In genomic region chr7:42991913-42992576, GRCh38 we compare ENCODE assay signal across 3 cellular contexts.
TF ChIP-seq lines count a peak whose summit lies in the region.

No MANE protein-coding gene starts in this region.

TF ChIP-seq in A549, 52 proteins besides CTCF, POLR2A, EP300 and RAD21:
- TF ChIP-seq, protein P1, sequence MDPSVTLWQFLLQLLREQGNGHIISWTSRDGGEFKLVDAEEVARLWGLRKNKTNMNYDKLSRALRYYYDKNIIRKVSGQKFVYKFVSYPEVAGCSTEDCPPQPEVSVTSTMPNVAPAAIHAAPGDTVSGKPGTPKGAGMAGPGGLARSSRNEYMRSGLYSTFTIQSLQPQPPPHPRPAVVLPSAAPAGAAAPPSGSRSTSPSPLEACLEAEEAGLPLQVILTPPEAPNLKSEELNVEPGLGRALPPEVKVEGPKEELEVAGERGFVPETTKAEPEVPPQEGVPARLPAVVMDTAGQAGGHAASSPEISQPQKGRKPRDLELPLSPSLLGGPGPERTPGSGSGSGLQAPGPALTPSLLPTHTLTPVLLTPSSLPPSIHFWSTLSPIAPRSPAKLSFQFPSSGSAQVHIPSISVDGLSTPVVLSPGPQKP (IDR thresholded peaks at IDR 0.05; ENCODE audit: low read depth, low read length): no peak
- no peak for TF ChIP-seq CHD2 (IDR thresholded peaks at IDR 0.05; ENCODE audit: low read length, partially characterized antibody)
- TF ChIP-seq, protein P2, sequence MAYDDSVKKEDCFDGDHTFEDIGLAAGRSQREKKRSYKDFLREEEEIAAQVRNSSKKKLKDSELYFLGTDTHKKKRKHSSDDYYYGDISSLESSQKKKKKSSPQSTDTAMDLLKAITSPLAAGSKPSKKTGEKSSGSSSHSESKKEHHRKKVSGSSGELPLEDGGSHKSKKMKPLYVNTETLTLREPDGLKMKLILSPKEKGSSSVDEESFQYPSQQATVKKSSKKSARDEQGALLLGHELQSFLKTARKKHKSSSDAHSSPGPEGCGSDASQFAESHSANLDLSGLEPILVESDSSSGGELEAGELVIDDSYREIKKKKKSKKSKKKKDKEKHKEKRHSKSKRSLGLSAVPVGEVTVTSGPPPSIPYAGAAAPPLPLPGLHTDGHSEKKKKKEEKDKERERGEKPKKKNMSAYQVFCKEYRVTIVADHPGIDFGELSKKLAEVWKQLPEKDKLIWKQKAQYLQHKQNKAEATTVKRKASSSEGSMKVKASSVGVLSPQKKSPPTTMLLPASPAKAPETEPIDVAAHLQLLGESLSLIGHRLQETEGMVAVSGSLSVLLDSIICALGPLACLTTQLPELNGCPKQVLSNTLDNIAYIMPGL (CRISPR knock-in tag; IDR thresholded peaks at IDR 0.05; ENCODE audit: borderline replicate concordance): no peak
- no peak for TF ChIP-seq TFCP2L1 (CRISPR knock-in tag; IDR thresholded peaks at IDR 0.05)
- no peak for TF ChIP-seq FOSL2 (IDR thresholded peaks at IDR 0.05)
- TF ChIP-seq FOSL2 (CRISPR knock-in tag; IDR thresholded peaks at IDR 0.05): no peak
- no peak for TF ChIP-seq ESRRA (IDR thresholded peaks at IDR 0.05; ENCODE audit: borderline replicate concordance, low read length)
- no peak for TF ChIP-seq HOXB5 (CRISPR knock-in tag; IDR thresholded peaks at IDR 0.05)
- no peak for TF ChIP-seq KDM1A (IDR thresholded peaks at IDR 0.05; ENCODE audit: low read depth)
- TF ChIP-seq HDAC2 (IDR thresholded peaks at IDR 0.05): no peak
- TF ChIP-seq CEBPB (IDR thresholded peaks at IDR 0.05): no peak
- TF ChIP-seq, protein P3, sequence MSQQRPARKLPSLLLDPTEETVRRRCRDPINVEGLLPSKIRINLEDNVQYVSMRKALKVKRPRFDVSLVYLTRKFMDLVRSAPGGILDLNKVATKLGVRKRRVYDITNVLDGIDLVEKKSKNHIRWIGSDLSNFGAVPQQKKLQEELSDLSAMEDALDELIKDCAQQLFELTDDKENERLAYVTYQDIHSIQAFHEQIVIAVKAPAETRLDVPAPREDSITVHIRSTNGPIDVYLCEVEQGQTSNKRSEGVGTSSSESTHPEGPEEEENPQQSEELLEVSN (IDR thresholded peaks at IDR 0.05; ENCODE audit: borderline replicate concordance, low read depth): no peak
- TF ChIP-seq MAZ (IDR thresholded peaks at IDR 0.05; ENCODE audit: borderline replicate concordance, low read depth, low read length): no peak
- TF ChIP-seq HOXB13 (CRISPR knock-in tag; IDR thresholded peaks at IDR 0.05; ENCODE audit: low read depth): no peak
- no peak for TF ChIP-seq JUN (IDR thresholded peaks at IDR 0.05)
- TF ChIP-seq ZSCAN20 (CRISPR knock-in tag; IDR thresholded peaks at IDR 0.05): no peak
- no peak for TF ChIP-seq FOSB (CRISPR knock-in tag; IDR thresholded peaks at IDR 0.05)

TF ChIP-seq in HEK293, 187 proteins besides CTCF, POLR2A, EP300 and RAD21:
- TF ChIP-seq ZIC2 (tag by site-specific recombination; IDR thresholded peaks at IDR 0.05): peak; percentile 66
- TF ChIP-seq ZNF24 (tag by site-specific recombination; IDR thresholded peaks at IDR 0.05): no peak

TF ChIP-seq in K562, 482 proteins besides CTCF, POLR2A, EP300 and RAD21:
- no peak for TF ChIP-seq MXD1 (CRISPR knock-in tag; IDR thresholded peaks at IDR 0.05; ENCODE audit: borderline replicate concordance, poor library complexity, severe bottlenecking)
- peak; percentile 33; the same call in 1 of the 2 replicates for TF ChIP-seq ZNF592 (IDR thresholded peaks at IDR 0.05)
- TF ChIP-seq, protein P4, sequence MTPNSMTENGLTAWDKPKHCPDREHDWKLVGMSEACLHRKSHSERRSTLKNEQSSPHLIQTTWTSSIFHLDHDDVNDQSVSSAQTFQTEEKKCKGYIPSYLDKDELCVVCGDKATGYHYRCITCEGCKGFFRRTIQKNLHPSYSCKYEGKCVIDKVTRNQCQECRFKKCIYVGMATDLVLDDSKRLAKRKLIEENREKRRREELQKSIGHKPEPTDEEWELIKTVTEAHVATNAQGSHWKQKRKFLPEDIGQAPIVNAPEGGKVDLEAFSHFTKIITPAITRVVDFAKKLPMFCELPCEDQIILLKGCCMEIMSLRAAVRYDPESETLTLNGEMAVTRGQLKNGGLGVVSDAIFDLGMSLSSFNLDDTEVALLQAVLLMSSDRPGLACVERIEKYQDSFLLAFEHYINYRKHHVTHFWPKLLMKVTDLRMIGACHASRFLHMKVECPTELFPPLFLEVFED (CRISPR knock-in tag; conservative IDR thresholded peaks at IDR 0.05): no peak
- no peak for TF ChIP-seq STAT5B (CRISPR knock-in tag; IDR thresholded peaks at IDR 0.05)
- TF ChIP-seq ESRRA (IDR thresholded peaks at IDR 0.05; ENCODE audit: borderline replicate concordance, low read depth): no peak
- TF ChIP-seq MAFF (IDR thresholded peaks at IDR 0.05; ENCODE audit: low read length): no peak
- no peak for TF ChIP-seq ZBTB17 (CRISPR knock-in tag; IDR thresholded peaks at IDR 0.05)
- no peak for TF ChIP-seq HBP1 (CRISPR knock-in tag; IDR thresholded peaks at IDR 0.05)
